Comparison of ENCODE assay signal across 31 cellular contexts in genomic region chr7:11516328-11516727, GRCh38.
"Had no signal": no experiment of that assay in that cellular context is flagged by ENCODE, and none has a peak within 500 bp of the region (broad histone marks: within the 10 kb centered on the region; RNA-seq: fewer than 3 reads in every experiment).

No MANE protein-coding gene starts in this region.

- ATAC-seq: K562, Panc1, Right ventricle myocardium inferior, SK-N-SH treated with all-trans-retinoic acid at 6 μM for 48 hours, T-cell had no signal

- H3K4me1 Mint-ChIP-seq: T-cell had no signal

- H3K4me3 Mint-ChIP-seq: T-cell had no signal

- FAIRE-seq: K562, RCC 7860 had no signal

- H3K27ac Mint-ChIP-seq: T-cell had no signal

- DNase-seq: Kasumi-1, KG1, MG63, NCI-H1048, NCI-H1105 treated with DMSO at 0.1 percent for 48 hours, NCI-H1436, NCI-H146, NCI-H1694, NCI-H187, NCI-H1930, NCI-H2029 treated with DMSO at 0.1 percent for 48 hours, NCI-H2081 treated with DMSO at 0.1 percent for 48 hours, NCI-H2107, NCI-H2171, NCI-H226, NCI-H446 treated with DMSO at 0.1 percent for 48 hours, NCI-H510A, NCI-H524, NCI-H526, NCI-H69, NCI-H748 treated with DMSO at 0.1 percent for 48 hours, NCI-H82, PC-9, SIG-M5, SJCRH30, T-cell had no signal

- H3K27me3 Mint-ChIP-seq: T-cell had no signal

- H3K36me3 Mint-ChIP-seq: T-cell had no signal
